Comparison of ENCODE assay signal across 2 cellular contexts in genomic region chr21:33760641-33761103, GRCh38.
TF ChIP-seq lines count a peak whose summit lies in the region.

No MANE protein-coding gene starts in this region.

TF ChIP-seq in liver, 16 proteins besides CTCF, POLR2A, EP300 and RAD21 (continued from another document):
- no peak for TF ChIP-seq ZBTB33 (IDR thresholded peaks at IDR 0.05)
- TF ChIP-seq FOXA1 (IDR thresholded peaks at IDR 0.05), result no peak
- TF ChIP-seq NR2F2 (IDR thresholded peaks at IDR 0.05), result no peak
- no peak for TF ChIP-seq FOXA2 (IDR thresholded peaks at IDR 0.05)
- no peak for TF ChIP-seq ATF3 (IDR thresholded peaks at IDR 0.05)
- no peak for TF ChIP-seq YY1 (IDR thresholded peaks at IDR 0.05)
- TF ChIP-seq GABPA (IDR thresholded peaks at IDR 0.05 in 1 of 2, conservative IDR thresholded peaks at IDR 0.05 in 1 of 2), result no peak
- no peak for TF ChIP-seq RXRA (IDR thresholded peaks at IDR 0.05)
- TF ChIP-seq REST (IDR thresholded peaks at IDR 0.05), result no peak
- no peak for TF ChIP-seq TAF1 (conservative IDR thresholded peaks at IDR 0.05)
- no peak for TF ChIP-seq SP1 (IDR thresholded peaks at IDR 0.05)

TF ChIP-seq in HepG2, 621 proteins besides CTCF, POLR2A, EP300 and RAD21 (continued from another document):
- TF ChIP-seq TBL1XR1 (IDR thresholded peaks at IDR 0.05; ENCODE audit: borderline replicate concordance, low read length, partially characterized antibody) (no peak), AFF4 (CRISPR knock-in tag; IDR thresholded peaks at IDR 0.05) (no peak), ARNT (IDR thresholded peaks at IDR 0.05) (no peak), ZNF766 (CRISPR knock-in tag; IDR thresholded peaks at IDR 0.05; ENCODE audit: borderline replicate concordance) (no peak), ZBTB39 (CRISPR knock-in tag; IDR thresholded peaks at IDR 0.05) (no peak), NFYB (CRISPR knock-in tag; IDR thresholded peaks at IDR 0.05) (no peak), DMAP1 (CRISPR knock-in tag; IDR thresholded peaks at IDR 0.05) (no peak), LBX2 (CRISPR knock-in tag; IDR thresholded peaks at IDR 0.05; ENCODE audit: borderline replicate concordance) (no peak), ZNF841 (CRISPR knock-in tag; IDR thresholded peaks at IDR 0.05; ENCODE audit: borderline replicate concordance) (no peak), CCAR2 (optimal IDR thresholded peaks at IDR 0.05; ENCODE audit: low read depth, low read length) (no peak)
TF ChIP-seq in HepG2: peak in this region for 0.
